8 cellular contexts compared by ENCODE assay signal in genomic region chr10:100008142-100008522, GRCh38. TPM values are rescaled to one million over a fixed set of nuclear protein-coding genes. Genes with fewer than 3 reads are reported as not detected.
DNase-seq lines count a peak whose midpoint lies in the region; ATAC-seq and TF ChIP-seq lines count a peak whose summit lies in the region.

No MANE protein-coding gene starts in this region.

- H3K36me3 Mint-ChIP-seq in T-helper 2 cell treated with Interferon-gamma antibody and Interleukin-4, amounts not matched to agents 5 μg/mL and 100 μg/mL, for 36 hours (ENCODE audit: low read depth) = no peaks in the 10 kb centered on the region
- H3K36me3 Mint-ChIP-seq in activated naive CD8-positive, alpha-beta T cell treated with anti-CD3 and anti-CD28 coated beads for 36 hours = no peaks in the 10 kb centered on the region

- H3K4me3 ChIP-seq in testis = peak overlapping the region in 1 of 2 donors; percentile 87

- peaks cover 26% of the 10 kb centered on the region for H3K4me1 ChIP-seq in testis

- intact Hi-C loops in testis (cut with DNase I; ENCODE audit: low total_unique reads) = no loop called here

- TF ChIP-seq CTCF in testis (IDR thresholded peaks at IDR 0.05) = no peak

- H3K27me3 Mint-ChIP-seq in T-helper 2 cell treated with Interferon-gamma antibody and Interleukin-4, amounts not matched to agents 5 μg/mL and 100 μg/mL, for 36 hours (ENCODE audit: low read depth) = peaks cover 49% of the 10 kb centered on the region
- peaks cover 4% of the 10 kb centered on the region for H3K27me3 Mint-ChIP-seq in activated naive CD8-positive, alpha-beta T cell treated with anti-CD3 and anti-CD28 coated beads for 36 hours

- H3K4me3 Mint-ChIP-seq in T-helper 2 cell treated with Interferon-gamma antibody and Interleukin-4, amounts not matched to agents 5 μg/mL and 100 μg/mL, for 36 hours = peak overlapping the region; percentile 84
- H3K4me3 Mint-ChIP-seq in activated naive CD8-positive, alpha-beta T cell treated with anti-CD3 and anti-CD28 coated beads for 36 hours = peak overlapping the region; percentile 82

- no peak for TF ChIP-seq POLR2A in testis (IDR thresholded peaks at IDR 0.05)

- ATAC-seq in HG03039 (IDR thresholded peaks at IDR 0.05; ENCODE audit: unreplicated experiment) = no peak

- 14 to 19% methylated on average over 6 of the region's 6 CpGs for WGBS in testis, 2 donors

- H3K27me3 ChIP-seq in testis = no peaks in the 10 kb centered on the region

- no peaks in the 10 kb centered on the region for H3K9me3 ChIP-seq in testis

- H3K36me3 ChIP-seq in testis (ENCODE audit: low read depth, missing control alignments) = no peaks in the 10 kb centered on the region

- H3K27ac ChIP-seq in testis = peak overlapping the region; percentile 28 to 55

- peaks cover 28% of the 10 kb centered on the region for H3K4me1 Mint-ChIP-seq in T-helper 2 cell treated with Interferon-gamma antibody and Interleukin-4, amounts not matched to agents 5 μg/mL and 100 μg/mL, for 36 hours (ENCODE audit: low read depth)
- peaks cover 39% of the 10 kb centered on the region for H3K4me1 Mint-ChIP-seq in activated naive CD8-positive, alpha-beta T cell treated with anti-CD3 and anti-CD28 coated beads for 36 hours

- DNase-seq in T-helper 2 cell treated with Interferon-gamma antibody and Interleukin-4, amounts not matched to agents 5 μg/mL and 100 μg/mL, for 36 hours (ENCODE audit: low spot score) = no peak
- DNase-seq in T-helper 2 cell (no peak), hepatic stellate cell (ENCODE audit: low spot score) (peak; percentile 65), testis (peak; percentile 42), anterior cingulate cortex (lab: John Stamatoyannopoulos, UW) (no peak), kidney glomerular epithelial cell (lab: John Stamatoyannopoulos, UW) (no peak)
- no peak for DNase-seq in activated naive CD8-positive, alpha-beta T cell treated with anti-CD3 and anti-CD28 coated beads for 36 hours

- no peak overlapping the region for H3K27ac Mint-ChIP-seq in T-helper 2 cell treated with Interferon-gamma antibody and Interleukin-4, amounts not matched to agents 5 μg/mL and 100 μg/mL, for 36 hours
- H3K27ac Mint-ChIP-seq in activated naive CD8-positive, alpha-beta T cell treated with anti-CD3 and anti-CD28 coated beads for 36 hours = no peak overlapping the region

- no peaks in the 10 kb centered on the region for H3K9me3 Mint-ChIP-seq in T-helper 2 cell treated with Interferon-gamma antibody and Interleukin-4, amounts not matched to agents 5 μg/mL and 100 μg/mL, for 36 hours
- H3K9me3 Mint-ChIP-seq in activated naive CD8-positive, alpha-beta T cell treated with anti-CD3 and anti-CD28 coated beads for 36 hours = no peaks in the 10 kb centered on the region

RNA-seq across cellular contexts. Expression of gene DNMBP, which starts 1.6 kb away (rescaled TPM):
- 1 to 10 TPM; 2.2 to 2.3 TPM for total RNA-seq in activated naive CD8-positive, alpha-beta T cell treated with anti-CD3 and anti-CD28 coated beads for 36 hours
- 10 to 100 TPM; 33.4 to 36.0 TPM for total RNA-seq in testis
- polyA plus RNA-seq in testis (ENCODE audit: insufficient read depth, low read depth, low replicate concordance) = 20.8 TPM

Comparison
In these comparisons a context has a peak if more than half of its experiments do, and no peak if none do; other contexts are left out.
1. DNase-seq: peak in hepatic stellate cell (single experiment) and testis (single experiment); none in T-helper 2 cell treated with Interferon-gamma antibody and Interleukin-4, amounts not matched to agents 5 μg/mL and 100 μg/mL, for 36 hours (single experiment), T-helper 2 cell (0 of 5), activated naive CD8-positive, alpha-beta T cell treated with anti-CD3 and anti-CD28 coated beads for 36 hours (single experiment), anterior cingulate cortex (0 of 58) and kidney glomerular epithelial cell (single experiment).
2. RNA of gene DNMBP, which starts 1.6 kb away (total RNA-seq): 33.4 to 36.0 TPM in testis; 2.2 to 2.3 TPM in activated naive CD8-positive, alpha-beta T cell treated with anti-CD3 and anti-CD28 coated beads for 36 hours; every median in the first group is over 10 times any median in the second.